In genomic region chr5:32584651-32585050, GRCh38 we compare ENCODE assay signal across 1 cellular context.
TF ChIP-seq lines count a peak whose summit lies in the region.

No MANE protein-coding gene starts in this region.

TF ChIP-seq in endothelial cell of umbilical vein, 7 proteins besides CTCF, POLR2A, EP300 and RAD21:
- TF ChIP-seq MYC (IDR thresholded peaks at IDR 0.05; ENCODE audit: low read depth, low read length) (no peak), FOS (IDR thresholded peaks at IDR 0.05; ENCODE audit: borderline replicate concordance, insufficient read depth, low read length) (no peak), MAX (IDR thresholded peaks at IDR 0.05; ENCODE audit: insufficient read depth, insufficient read length) (no peak), JUN (IDR thresholded peaks at IDR 0.05; ENCODE audit: borderline replicate concordance, insufficient read depth, insufficient read length, low read depth) (no peak), POLR2AphosphoS5 (IDR thresholded peaks at IDR 0.05; ENCODE audit: insufficient read depth, low read depth, low read length) (no peak), EZH2 (IDR thresholded peaks at IDR 0.05; ENCODE audit: borderline replicate concordance, low read depth, low read length, severe bottlenecking) (no peak)
